8 cellular contexts compared by ENCODE assay signal in genomic region chr17:43359469-43360105, GRCh38. TPM values are rescaled to one million over a fixed set of nuclear protein-coding genes. Genes with fewer than 3 reads are reported as not detected.
A peak's percentile ranks its signal among the peaks of the same experiment; 100 is the strongest.
DNase-seq lines count a peak whose midpoint lies in the region; ATAC-seq and TF ChIP-seq lines count a peak whose summit lies in the region.

No MANE protein-coding gene starts in this region.

- H3K27me3 ChIP-seq in right cardiac atrium (ENCODE audit: control insufficient read depth, insufficient read depth) (no peaks in the 10 kb centered on the region), mucosa of rectum (ENCODE audit: control insufficient read depth in 2 of 2, insufficient read depth in 2 of 2, low read length in 2 of 2) (no peaks in the 10 kb centered on the region), vagina (no peaks in the 10 kb centered on the region)

- no peaks in the 10 kb centered on the region for H3K4me1 ChIP-seq in right cardiac atrium (ENCODE audit: control insufficient read depth, insufficient read depth, low read length)
- H3K4me1 ChIP-seq in mucosa of rectum (ENCODE audit: control insufficient read depth in 2 of 2, insufficient read depth in 2 of 2, low read length in 2 of 2): peaks cover 10 to 11% of the 10 kb centered on the region in 2 donors
- no peaks in the 10 kb centered on the region for H3K4me1 ChIP-seq in vagina

- no peaks in the 10 kb centered on the region for H3K36me3 ChIP-seq in mucosa of rectum (ENCODE audit: control insufficient read depth in 2 of 2, insufficient read depth in 2 of 2, low read length in 2 of 2)
- no peaks in the 10 kb centered on the region for H3K36me3 ChIP-seq in vagina

- in situ Hi-C loops in astrocyte of the cerebellum (cut with HindIII; ENCODE audit: low sequenced_read_pairs): no loop called here

- 70% methylated on average over 17 of the region's 17 CpGs for WGBS in right cardiac atrium

- H3K4me3 ChIP-seq in right cardiac atrium (ENCODE audit: low read length) (peak overlapping the region; percentile 82), astrocyte of the cerebellum (ENCODE audit: low read depth, low read length) (peak overlapping the region; percentile 46), mucosa of rectum (ENCODE audit: low read length in 2 of 2) (peak overlapping the region; percentile 78 to 99), vagina (peak overlapping the region; percentile 52 to 57)

- H3K9me3 ChIP-seq in right cardiac atrium (ENCODE audit: control insufficient read depth, low read length) (no peaks in the 10 kb centered on the region), mucosa of rectum (ENCODE audit: control insufficient read depth in 2 of 2, low read length in 2 of 2) (no peaks in the 10 kb centered on the region), vagina (no peaks in the 10 kb centered on the region)

- no peak for TF ChIP-seq POLR2A in vagina (IDR thresholded peaks at IDR 0.05)

- TF ChIP-seq CTCF in astrocyte of the cerebellum (IDR thresholded peaks at IDR 0.05; ENCODE audit: low read depth, low read length, missing control alignments) (no peak), vagina (IDR thresholded peaks at IDR 0.05) (no peak)

- DNase-seq in right cardiac atrium (no peak), left ventricle myocardium superior (no peak), astrocyte of the cerebellum (ENCODE audit: low read depth) (no peak), vagina (ENCODE audit: extremely low spot score in 2 of 2) (no peak), UCSD-AML1 (lab: John Stamatoyannopoulos, UW; ENCODE audit: unreplicated experiment) (no peak), NCI-H82 (lab: John Stamatoyannopoulos, UW) (no peak), A172 (ENCODE audit: low spot score) (no peak)

- no peak for ATAC-seq in right cardiac atrium
- no peak for ATAC-seq in left ventricle myocardium superior

- intact Hi-C loops in right cardiac atrium (cut with DNase I) (no loop called here), left ventricle myocardium superior (cut with micrococcal nuclease) (no loop called here), vagina (cut with DNase I) (no loop called here)

- H3K27ac ChIP-seq in right cardiac atrium (ENCODE audit: low read length): peak overlapping the region; percentile 99
- peak overlapping the region; percentile 97 for H3K27ac ChIP-seq in mucosa of rectum (ENCODE audit: low read depth in 2 of 2, low read length in 2 of 2)
- H3K27ac ChIP-seq in vagina: peak overlapping the region; percentile 87

- peak overlapping the region; percentile 84 to 96 for H3K9ac ChIP-seq in mucosa of rectum (ENCODE audit: low read depth in 1 of 2, low read length in 2 of 2)

RNA-seq across cellular contexts. Expression of gene ARL4D, which starts 39.2 kb away (rescaled TPM):
- 10 to 100 TPM; 10.8 to 24.5 (median 18.0) TPM for total RNA-seq in right cardiac atrium
- 13.0 TPM for polyA plus RNA-seq in right cardiac atrium
- 6.7 TPM for total RNA-seq in left ventricle myocardium superior
- 35.6 TPM for total RNA-seq in vagina
- total RNA-seq in A172 (2014; rRNA removed; shearing (Covaris generic)): 7.1 and 9.8 TPM in 2 replicates
